Comparison of ENCODE assay signal across 5 cellular contexts in genomic region chr6:156031516-156031915, GRCh38.
"Had no signal": no experiment of that assay in that cellular context is flagged by ENCODE, and none has a peak within 500 bp of the region (broad histone marks: within the 10 kb centered on the region; RNA-seq: fewer than 3 reads in every experiment).

No MANE protein-coding gene starts in this region.

- H2AFZ ChIP-seq: GM23338 had no signal

- H3K4me3 ChIP-seq: GM23338, K562 had no signal

- H3K4me2 ChIP-seq: GM23338 had no signal

- DNase-seq: H9, HCEC 1CT, IMR-90 had no signal

- H3K4me3 Mint-ChIP-seq: GM23338, H9 had no signal

- ATAC-seq: GM23338, K562 had no signal

- H3K27ac Mint-ChIP-seq: GM23338, H9 had no signal

- H3K4me1 Mint-ChIP-seq: GM23338, H9 had no signal
